6 cellular contexts compared by ENCODE assay signal in the genomic region with DNA sequence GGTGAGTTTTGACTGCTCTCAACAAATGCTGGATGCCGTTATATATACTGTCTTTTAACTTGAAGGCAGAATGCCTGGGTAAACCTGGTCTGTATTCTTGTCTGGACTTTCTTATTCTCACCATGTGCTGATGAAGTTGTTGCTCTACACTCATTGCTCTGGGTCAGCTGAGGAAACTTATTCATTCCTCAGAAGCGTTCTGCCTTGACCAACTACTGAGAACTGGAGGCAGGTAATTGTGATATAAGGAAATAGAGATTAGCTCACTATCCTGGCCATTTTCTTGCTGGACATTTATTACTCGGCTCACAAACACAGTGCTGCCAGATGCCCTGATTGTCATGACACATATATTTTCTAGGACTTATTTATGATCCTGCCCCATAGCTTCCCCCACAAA.
"Had no signal": no experiment of that assay in that cellular context is flagged by ENCODE, and none has a peak within 500 bp of the region (broad histone marks: within the 10 kb centered on the region; RNA-seq: fewer than 3 reads in every experiment).

No MANE protein-coding gene starts in this region.

- ATAC-seq: HCT116, HepG2 had no signal

- H3K27ac Mint-ChIP-seq: IgD-negative memory B cell had no signal

- H3K9me3 Mint-ChIP-seq: IgD-negative memory B cell had no signal

- H3K4me1 Mint-ChIP-seq: IgD-negative memory B cell had no signal

- H3K27me3 Mint-ChIP-seq: IgD-negative memory B cell had no signal

- DNase-seq: GM23248, GOT3, H7 had no signal

- H3K4me3 Mint-ChIP-seq: IgD-negative memory B cell had no signal
